In the genomic region with DNA sequence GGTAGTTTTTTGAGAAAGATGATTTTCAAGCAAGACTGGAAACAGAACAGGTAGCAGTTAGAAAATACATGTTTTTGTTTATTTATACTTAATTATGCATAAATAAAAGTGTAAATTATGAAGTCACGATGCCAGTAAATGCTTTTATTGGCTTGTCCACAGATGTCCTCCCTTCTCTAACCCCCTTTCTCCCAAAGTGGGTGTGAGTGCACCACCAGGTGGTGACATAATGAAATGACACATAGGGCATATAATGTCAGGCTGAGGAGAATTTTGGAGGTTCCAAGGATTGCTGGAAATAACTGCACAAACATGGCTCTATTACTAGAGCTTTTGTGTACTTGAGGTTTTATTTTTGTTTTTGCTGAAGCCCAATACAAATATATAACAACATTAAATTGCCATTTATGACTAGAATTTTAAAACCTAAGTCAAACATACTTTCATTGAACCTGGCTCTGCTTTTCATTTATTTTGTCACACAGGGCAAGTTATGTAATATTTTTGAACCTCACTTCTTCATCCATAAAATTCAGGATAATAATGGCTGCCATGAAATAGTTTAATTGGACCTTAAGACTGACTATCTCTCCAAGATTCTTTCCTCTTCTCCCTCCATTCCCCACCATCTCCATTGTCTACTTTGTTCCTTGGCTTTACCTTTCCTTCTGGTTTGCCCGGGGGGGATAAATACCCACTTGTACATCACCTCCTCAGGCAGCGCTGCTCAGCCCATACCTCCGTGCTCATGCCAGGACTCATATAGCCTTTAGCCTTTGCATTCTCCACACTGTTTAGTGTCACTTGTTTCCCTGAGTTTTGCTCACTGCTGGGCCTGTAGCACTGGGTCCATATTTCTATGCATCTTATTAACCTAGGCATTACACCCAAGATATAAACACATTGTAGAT, we compare ENCODE assay signal across 8 cellular contexts.
DNase-seq lines count a peak whose midpoint lies in the region; ATAC-seq and TF ChIP-seq lines count a peak whose summit lies in the region.

No MANE protein-coding gene starts in this region.

- no peak overlapping the region for H3K4me3 ChIP-seq in esophagus muscularis mucosa
- H3K4me3 ChIP-seq in prostate gland: no peak overlapping the region

- intact Hi-C loops in esophagus muscularis mucosa (cut with DNase I): no loop called here
- intact Hi-C loops in prostate gland (cut with DNase I): no loop called here

- H3K4me1 ChIP-seq in esophagus muscularis mucosa (no peaks in the 10 kb centered on the region), prostate gland (replicated peaks) (no peaks in the 10 kb centered on the region)

- H3K36me3 ChIP-seq in esophagus muscularis mucosa: no peaks in the 10 kb centered on the region
- no peaks in the 10 kb centered on the region for H3K36me3 ChIP-seq in prostate gland

- WGBS in esophagus muscularis mucosa: 87% methylated on average over 4 of the region's 4 CpGs
- 54% methylated on average over 4 of the region's 4 CpGs for WGBS in prostate gland

- H3K27ac ChIP-seq in esophagus muscularis mucosa (replicated peaks in 1 of 4): no peak overlapping the region
- no peak overlapping the region for H3K27ac ChIP-seq in prostate gland

- in situ Hi-C loops in GM13976 (cut with MboI; ENCODE audit: low sequenced_read_pairs, unreplicated experiment): no loop called here

- peak; percentile 53 for TF ChIP-seq CTCF in GM13976 (IDR thresholded peaks at IDR 0.05; ENCODE audit: borderline replicate concordance, control extremely low read depth, extremely low read depth, insufficient read depth, missing control alignments)
- TF ChIP-seq CTCF in esophagus muscularis mucosa (IDR thresholded peaks at IDR 0.05): peak; percentile 20 to 57 (median 27)
- TF ChIP-seq CTCF in prostate gland (IDR thresholded peaks at IDR 0.05): peak in 3 of 4 experiments; percentile 35 to 38 (median 37)

- H3K27me3 ChIP-seq in esophagus muscularis mucosa: no peaks in the 10 kb centered on the region
- no peaks in the 10 kb centered on the region for H3K27me3 ChIP-seq in prostate gland (replicated peaks; ENCODE audit: insufficient read depth)

- no peak for TF ChIP-seq POLR2A in esophagus muscularis mucosa (IDR thresholded peaks at IDR 0.05; ENCODE audit: low read depth)
- TF ChIP-seq POLR2A in prostate gland (IDR thresholded peaks at IDR 0.05): no peak

- peak; percentile 94 for ATAC-seq in HG03280 (IDR thresholded peaks at IDR 0.05; ENCODE audit: unreplicated experiment)
- ATAC-seq in GM18909 (IDR thresholded peaks at IDR 0.05; ENCODE audit: poor library complexity, unreplicated experiment): no peak

- H3K9me3 ChIP-seq in esophagus muscularis mucosa (no peaks in the 10 kb centered on the region), prostate gland (no peaks in the 10 kb centered on the region)

- DNase-seq in CD1c-positive myeloid dendritic cell (ENCODE audit: extremely low spot score) (peak; percentile 32), GM13976 (ENCODE audit: low spot score) (peak; percentile 9), RPMI7951 (ENCODE audit: low read depth) (peak; percentile 50), esophagus muscularis mucosa (ENCODE audit: extremely low spot score) (no peak), prostate gland (ENCODE audit: low spot score) (no peak), NCI-H128 (lab: John Stamatoyannopoulos, UW; ENCODE audit: unreplicated experiment) (no peak)

- no peak for TF ChIP-seq EP300 in esophagus muscularis mucosa (IDR thresholded peaks at IDR 0.05)

Comparison
In these comparisons a context has a peak if more than half of its experiments do, and no peak if none do; other contexts are left out.
1. DNase-seq: peak in CD1c-positive myeloid dendritic cell (single experiment), GM13976 (single experiment) and RPMI7951 (single experiment); none in esophagus muscularis mucosa (single experiment), prostate gland (single experiment) and NCI-H128 (single experiment).
2. Peak in every context shown above with its lines, with median percentiles within 50 percentile points of each other: CTCF ChIP-seq.